ENCODE assay signal across 33 cellular contexts in the genomic region with DNA sequence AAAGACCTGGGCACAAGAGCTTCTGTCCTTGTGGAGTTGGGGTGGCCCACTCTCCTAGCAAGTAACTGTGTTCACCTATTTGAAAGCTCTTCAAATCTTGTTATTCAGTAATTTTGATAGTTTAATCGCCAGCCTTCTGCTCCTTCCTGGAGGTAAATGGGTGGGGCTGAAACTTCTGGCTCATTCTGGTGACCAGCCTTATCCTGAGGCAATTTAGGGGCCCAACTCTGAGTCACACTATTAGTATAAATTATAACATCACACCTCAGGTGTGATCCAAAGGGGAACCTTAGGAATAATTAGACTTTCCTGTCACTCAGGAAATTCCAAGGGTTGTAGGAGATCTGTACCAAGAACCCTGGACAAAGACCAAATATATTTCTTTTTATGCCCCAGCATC.
"Had no signal": no experiment of that assay in that cellular context is flagged by ENCODE, and none has a peak within 500 bp of the region (broad histone marks: within the 10 kb centered on the region; RNA-seq: fewer than 3 reads in every experiment).

No MANE protein-coding gene starts in this region.

- H3K27me3 Mint-ChIP-seq: activated B cell treated with CpG ODN at 0.5 μM for 24 hours; activated CD8-positive, alpha-beta T cell treated with anti-CD3 and anti-CD28 coated beads for 36 hours; activated naive CD8-positive, alpha-beta T cell; activated T-helper 17 cell treated with anti-CD3 and anti-CD28 coated beads, Interleukin-2, amount 50 U/mL, for 72 hours; central memory CD8-positive, alpha-beta T cell; dendritic cell treated with granulocyte-macrophage colony-stimulating factor and Interleukin-4, amounts not matched to agents 40 ng/mL and 50 ng/mL, for 4 days; T-cell had no signal

- H3K36me3 ChIP-seq: adrenal gland, gastrocnemius medialis, heart left ventricle, WERI-Rb-1 had no signal

- H3K4me1 ChIP-seq: adrenal gland, body of pancreas, gastrocnemius medialis, heart left ventricle had no signal

- H3K9me3 Mint-ChIP-seq: T-cell; T-helper 1 cell treated with Interleukin-12 subunit alpha and Interleukin-12 subunit beta and Interleukin-4 antibody, amounts not matched to agents 30 μg/mL and 1 μg/mL, for 36 hours; T-helper 2 cell treated with Interferon-gamma antibody and Interleukin-4, amounts not matched to agents 5 μg/mL and 100 μg/mL, for 36 hours had no signal

- H3K9me3 ChIP-seq: adrenal gland, body of pancreas, gastrocnemius medialis, heart left ventricle had no signal

- H3K4me3 ChIP-seq: adrenal gland, body of pancreas, coronary artery, dorsolateral prefrontal cortex, gastrocnemius medialis, heart left ventricle had no signal

- H3K27me3 ChIP-seq: adrenal gland, body of pancreas, dorsolateral prefrontal cortex, gastrocnemius medialis, heart left ventricle had no signal

- H3K36me3 Mint-ChIP-seq: activated naive CD8-positive, alpha-beta T cell; T-cell had no signal

- H3K27ac Mint-ChIP-seq: activated B cell treated with CpG ODN at 0.5 μM for 24 hours; activated CD8-positive, alpha-beta T cell treated with anti-CD3 and anti-CD28 coated beads for 36 hours; activated naive CD8-positive, alpha-beta T cell; activated T-helper 17 cell treated with anti-CD3 and anti-CD28 coated beads, Interleukin-2, amount 50 U/mL, for 72 hours; dendritic cell treated with granulocyte-macrophage colony-stimulating factor and Interleukin-4, amounts not matched to agents 40 ng/mL and 50 ng/mL, for 4 days; T-cell; T-helper 1 cell treated with Interleukin-12 subunit alpha and Interleukin-12 subunit beta and Interleukin-4 antibody, amounts not matched to agents 30 μg/mL and 1 μg/mL, for 36 hours; T-helper 2 cell treated with Interferon-gamma antibody and Interleukin-4, amounts not matched to agents 5 μg/mL and 100 μg/mL, for 36 hours had no signal

- H3K27ac ChIP-seq: adrenal gland, body of pancreas, coronary artery, dorsolateral prefrontal cortex, epithelial cell of prostate, gastrocnemius medialis, heart left ventricle, WERI-Rb-1 had no signal

- ATAC-seq: activated CD4-positive, CD25-positive, alpha-beta regulatory T cell treated with anti-CD3 and anti-CD28 coated beads, Interleukin-2, amount 50 U/mL, for 24 hours; activated CD8-positive, alpha-beta T cell treated with anti-CD3 and anti-CD28 coated beads for 36 hours; activated T-cell treated with anti-CD3 and anti-CD28 coated beads, Interleukin-2, amount 50 U/mL, for 4 hours; activated T-helper 17 cell treated with anti-CD3 and anti-CD28 coated beads, Interleukin-2, amount 50 U/mL, for 72 hours; body of pancreas; gastrocnemius medialis; heart left ventricle; T-cell had no signal

- H3K4me1 Mint-ChIP-seq: activated B cell treated with CpG ODN at 0.5 μM for 24 hours; activated T-helper 17 cell treated with anti-CD3 and anti-CD28 coated beads, Interleukin-2, amount 50 U/mL, for 72 hours; central memory CD8-positive, alpha-beta T cell; T-cell had no signal

- H3K4me3 Mint-ChIP-seq: activated B cell treated with CpG ODN at 0.5 μM for 24 hours; activated CD8-positive, alpha-beta T cell treated with anti-CD3 and anti-CD28 coated beads for 36 hours; activated naive CD8-positive, alpha-beta T cell; activated T-cell treated with anti-CD3 and anti-CD28 coated beads, Interleukin-2, amount 50 U/mL, for 4 hours; activated T-helper 17 cell treated with anti-CD3 and anti-CD28 coated beads, Interleukin-2, amount 50 U/mL, for 72 hours; central memory CD8-positive, alpha-beta T cell; dendritic cell treated with granulocyte-macrophage colony-stimulating factor and Interleukin-4, amounts not matched to agents 40 ng/mL and 50 ng/mL, for 4 days; T-cell; T-helper 1 cell treated with Interleukin-12 subunit alpha and Interleukin-12 subunit beta and Interleukin-4 antibody, amounts not matched to agents 30 μg/mL and 1 μg/mL, for 36 hours; T-helper 2 cell treated with Interferon-gamma antibody and Interleukin-4, amounts not matched to agents 5 μg/mL and 100 μg/mL, for 36 hours had no signal

- DNase-seq: activated B cell treated with CpG ODN at 0.5 μM for 24 hours; activated CD4-positive, alpha-beta T cell treated with anti-CD3 and anti-CD28 coated beads for 48 hours; activated CD4-positive, alpha-beta T cell treated with anti-CD3 and anti-CD28 coated beads, Interleukin-2, amount 50 U/mL, for 1 hour; activated CD4-positive, alpha-beta T cell treated with anti-CD3 and anti-CD28 coated beads, Interleukin-2, amount 50 U/mL, for 48 hours; activated CD8-positive, alpha-beta memory T cell treated with anti-CD3 and anti-CD28 coated beads for 24 hours; activated CD8-positive, alpha-beta T cell treated with anti-CD3 and anti-CD28 coated beads for 36 hours; activated effector memory CD4-positive, alpha-beta T cell treated with Interleukin-2 at 50 U/mL for 16 hours; activated gamma-delta T cell treated with Interleukin-2 at 50 U/mL for 16 hours; activated naive CD4-positive, alpha-beta T cell treated with anti-CD3 and anti-CD28 coated beads, Interleukin-2, amount 50 U/mL, for 16 hours; activated naive CD4-positive, alpha-beta T cell treated with Interleukin-2 at 50 U/mL for 16 hours; activated T-cell treated with anti-CD3 and anti-CD28 coated beads, Interleukin-2, amount 50 U/mL, for 4 hours; adrenal gland; amygdala; aorta; body of pancreas; dorsolateral prefrontal cortex; effector memory CD4-positive, alpha-beta T cell; foreskin fibroblast; gastrocnemius medialis; glutamatergic neuron; heart left ventricle; T-cell; T1000; WERI-Rb-1 had no signal
